Comparison of ENCODE assay signal across 2 cellular contexts in genomic region chr19:35909684-35910035, GRCh38.
A peak's percentile ranks its signal among the peaks of the same experiment; 100 is the strongest.
TF ChIP-seq lines count a peak whose summit lies in the region.

No MANE protein-coding gene starts in this region.

TF ChIP-seq in HEK293, 187 proteins besides CTCF, POLR2A, EP300 and RAD21:
- 0 out of 2 replicates have a peak, but pooled peaks have one; percentile 18 for TF ChIP-seq SCRT2 (tag by site-specific recombination; IDR thresholded peaks at IDR 0.05)
- no peak for TF ChIP-seq ZBTB49 (tag by site-specific recombination; IDR thresholded peaks at IDR 0.05; ENCODE audit: low read depth)
- TF ChIP-seq ZNF555 (tag by site-specific recombination; conservative IDR thresholded peaks at IDR 0.05) = no peak
- no peak for TF ChIP-seq HOXD13 (CRISPR knock-in tag; IDR thresholded peaks at IDR 0.05; ENCODE audit: borderline replicate concordance)
- TF ChIP-seq ZNF677 (tag by site-specific recombination; IDR thresholded peaks at IDR 0.05) = no peak
- no peak for TF ChIP-seq ZBTB21 (tag by site-specific recombination; IDR thresholded peaks at IDR 0.05)
- TF ChIP-seq ZNF518A (tag by site-specific recombination; conservative IDR thresholded peaks at IDR 0.05; ENCODE audit: low read depth) = no peak
- no peak for TF ChIP-seq ZNF366 (tag by site-specific recombination; conservative IDR thresholded peaks at IDR 0.05)

TF ChIP-seq in GM12878, 131 proteins besides CTCF, POLR2A, EP300 and RAD21:
- TF ChIP-seq LARP7 (IDR thresholded peaks at IDR 0.05) (no peak), SMARCA5 (IDR thresholded peaks at IDR 0.05) (peak; percentile 15; the same call in 1 of the 2 replicates)
